ENCODE assay signal across 9 cellular contexts in genomic region chr4:166165829-166166420, GRCh38.
DNase-seq lines count a peak whose midpoint lies in the region; ATAC-seq and TF ChIP-seq lines count a peak whose summit lies in the region.
"Had no signal": no experiment of that assay in that cellular context is flagged by ENCODE, and none has a peak within 500 bp of the region (broad histone marks: within the 10 kb centered on the region; RNA-seq: fewer than 3 reads in every experiment).

No MANE protein-coding gene starts in this region.

- no peaks in the 10 kb centered on the region for H3K27me3 ChIP-seq in SJCRH30
- H3K27me3 ChIP-seq in naive thymus-derived CD4-positive, alpha-beta T cell (ENCODE audit: control insufficient read depth in 2 of 2, insufficient read depth in 2 of 2, low read length in 2 of 2), result no peaks in the 10 kb centered on the region

- peaks cover 0 to 4% (median 0%) of the 10 kb centered on the region in 7 donors for H3K4me1 Mint-ChIP-seq in naive thymus-derived CD4-positive, alpha-beta T cell
- H3K4me1 Mint-ChIP-seq in activated CD4-positive, alpha-beta memory T cell treated with anti-CD3 and anti-CD28 coated beads, Interleukin-2, amount 10 ng/mL, durations not matched to agents 7 days and 5 days, result no peaks in the 10 kb centered on the region

- no peaks in the 10 kb centered on the region for H3K36me3 Mint-ChIP-seq in naive thymus-derived CD4-positive, alpha-beta T cell
- no peaks in the 10 kb centered on the region for H3K36me3 Mint-ChIP-seq in activated CD4-positive, alpha-beta memory T cell treated with anti-CD3 and anti-CD28 coated beads, Interleukin-2, amount 10 ng/mL, durations not matched to agents 7 days and 5 days (ENCODE audit: low read depth)

- CTCF ChIA-PET in naive thymus-derived CD4-positive, alpha-beta T cell (lab: Charles Lee), result interaction anchor here (0.6 kb wide), 1 partner anchor 268 kb away, joined by 3 read pairs; no protein-coding TSS in a partner anchor
- CTCF ChIA-PET in activated CD4-positive, alpha-beta memory T cell treated with anti-CD3 and anti-CD28 coated beads, Interleukin-2, amount 10 ng/mL, durations not matched to agents 7 days and 5 days (lab: Charles Lee), result interaction anchor here (1.0 to 1.6 kb wide), 2 partner anchors 9 to 16 kb away, joined by 4 read pairs; no protein-coding TSS in a partner anchor

- POLR2A ChIA-PET in naive thymus-derived CD4-positive, alpha-beta T cell (lab: Charles Lee), result no interaction called here
- POLR2A ChIA-PET in activated CD4-positive, alpha-beta memory T cell treated with anti-CD3 and anti-CD28 coated beads, Interleukin-2, amount 10 ng/mL, durations not matched to agents 7 days and 5 days (lab: Charles Lee), result no interaction called here

- intact Hi-C loops in naive thymus-derived CD4-positive, alpha-beta T cell (cut with micrococcal nuclease), result loop anchor here (1.0 to 5.0 kb wide), 4 partner anchors 86 to 1989 kb away; no protein-coding TSS in a partner anchor

- DNase-seq in Ammon's horn (ENCODE audit: low spot score) (peak; percentile 89), MV-4-11 (lab: John Stamatoyannopoulos, UW) (peak; percentile 52), SJCRH30 (peak; percentile 31 to 83), epithelial cell of proximal tubule (ENCODE audit: low read depth) (peak; percentile 29)
- DNase-seq in naive thymus-derived CD4-positive, alpha-beta T cell, result peak in 6 of 9 donors; percentile 13 to 44 (median 24)
- no peak for DNase-seq in activated CD4-positive, alpha-beta memory T cell treated with anti-CD3 and anti-CD28 coated beads, Interleukin-2, amount 10 ng/mL, durations not matched to agents 7 days and 5 days

- no peaks in the 10 kb centered on the region for H3K36me3 ChIP-seq in SJCRH30
- H3K36me3 ChIP-seq in naive thymus-derived CD4-positive, alpha-beta T cell (ENCODE audit: control insufficient read depth in 2 of 3, insufficient read depth in 3 of 3, low read length in 3 of 3), result no peaks in the 10 kb centered on the region

- H3K27ac Mint-ChIP-seq in naive thymus-derived CD4-positive, alpha-beta T cell, result no peak overlapping the region
- H3K27ac Mint-ChIP-seq in activated CD4-positive, alpha-beta memory T cell treated with anti-CD3 and anti-CD28 coated beads, Interleukin-2, amount 10 ng/mL, durations not matched to agents 7 days and 5 days, result no peak overlapping the region
- H3K27ac Mint-ChIP-seq: T-helper 1 cell treated with Interleukin-12 subunit alpha and Interleukin-12 subunit beta and Interleukin-4 antibody, amounts not matched to agents 30 μg/mL and 1 μg/mL, for 36 hours had no signal

- no peak overlapping the region for H3K27ac ChIP-seq in SJCRH30
- H3K27ac ChIP-seq in naive thymus-derived CD4-positive, alpha-beta T cell (ENCODE audit: low read depth, low read length), result no peak overlapping the region

- peak; percentile 97 for ATAC-seq in GM18499 (IDR thresholded peaks at IDR 0.05; ENCODE audit: insufficient read depth, unreplicated experiment)
- ATAC-seq in HG02759 (IDR thresholded peaks at IDR 0.05; ENCODE audit: unreplicated experiment), result peak; percentile 98
- peak; percentile 57 for ATAC-seq in naive thymus-derived CD4-positive, alpha-beta T cell

- no peaks in the 10 kb centered on the region for H3K9me3 Mint-ChIP-seq in naive thymus-derived CD4-positive, alpha-beta T cell
- no peaks in the 10 kb centered on the region for H3K9me3 Mint-ChIP-seq in activated CD4-positive, alpha-beta memory T cell treated with anti-CD3 and anti-CD28 coated beads, Interleukin-2, amount 10 ng/mL, durations not matched to agents 7 days and 5 days
- H3K9me3 Mint-ChIP-seq: T-helper 1 cell treated with Interleukin-12 subunit alpha and Interleukin-12 subunit beta and Interleukin-4 antibody, amounts not matched to agents 30 μg/mL and 1 μg/mL, for 36 hours had no signal

- H3K4me1 ChIP-seq in SJCRH30, result no peaks in the 10 kb centered on the region
- H3K4me1 ChIP-seq in naive thymus-derived CD4-positive, alpha-beta T cell (ENCODE audit: control insufficient read depth in 2 of 2, insufficient read depth in 2 of 2, low read length in 2 of 2), result no peaks in the 10 kb centered on the region

- TF ChIP-seq CTCF in epithelial cell of proximal tubule (conservative IDR thresholded peaks at IDR 0.05; ENCODE audit: low read depth, low read length), result peak; percentile 78

- no peak overlapping the region for H3K4me3 ChIP-seq in SJCRH30
- H3K4me3 ChIP-seq in epithelial cell of proximal tubule (ENCODE audit: low read depth, low read length), result no peak overlapping the region
- no peak overlapping the region for H3K4me3 ChIP-seq in naive thymus-derived CD4-positive, alpha-beta T cell (ENCODE audit: low read length)

- H3K9me3 ChIP-seq in SJCRH30 (replicated peaks), result no peaks in the 10 kb centered on the region
- H3K9me3 ChIP-seq in naive thymus-derived CD4-positive, alpha-beta T cell (ENCODE audit: control insufficient read depth in 2 of 3, low read length in 3 of 3), result no peaks in the 10 kb centered on the region

- no peak overlapping the region for H3K4me3 Mint-ChIP-seq in naive thymus-derived CD4-positive, alpha-beta T cell
- no peak overlapping the region for H3K4me3 Mint-ChIP-seq in activated CD4-positive, alpha-beta memory T cell treated with anti-CD3 and anti-CD28 coated beads, Interleukin-2, amount 10 ng/mL, durations not matched to agents 7 days and 5 days
- H3K4me3 Mint-ChIP-seq: T-helper 1 cell treated with Interleukin-12 subunit alpha and Interleukin-12 subunit beta and Interleukin-4 antibody, amounts not matched to agents 30 μg/mL and 1 μg/mL, for 36 hours had no signal

- no peaks in the 10 kb centered on the region for H3K27me3 Mint-ChIP-seq in naive thymus-derived CD4-positive, alpha-beta T cell
- H3K27me3 Mint-ChIP-seq in activated CD4-positive, alpha-beta memory T cell treated with anti-CD3 and anti-CD28 coated beads, Interleukin-2, amount 10 ng/mL, durations not matched to agents 7 days and 5 days, result no peaks in the 10 kb centered on the region
